In the genomic region with DNA sequence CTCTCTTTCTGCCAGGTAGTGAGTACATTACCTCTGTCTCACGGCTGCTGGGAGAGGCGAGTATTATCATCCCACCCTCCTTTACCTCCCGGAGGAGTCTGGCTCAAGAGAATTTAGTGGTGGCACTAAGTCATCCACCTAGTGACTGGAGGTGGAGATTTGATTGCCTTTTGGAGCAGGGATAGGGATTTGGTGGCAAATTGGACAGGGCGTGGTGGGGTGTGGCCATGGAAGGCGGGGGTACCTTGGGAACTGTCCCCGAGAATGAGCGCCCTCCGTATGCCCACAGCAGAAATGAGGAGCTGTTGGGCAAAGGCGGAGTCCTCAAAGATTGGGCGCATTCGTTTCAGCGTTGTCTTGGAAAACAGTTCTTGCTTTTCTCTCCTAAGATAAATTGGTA, we compare ENCODE assay signal across 8 cellular contexts. TPM values are rescaled to one million over a fixed set of nuclear protein-coding genes. Genes with fewer than 3 reads are reported as not detected.
DNase-seq lines count a peak whose midpoint lies in the region; ATAC-seq, FAIRE-seq and TF ChIP-seq lines count a peak whose summit lies in the region.

No MANE protein-coding gene starts in this region.

- no peaks in the 10 kb centered on the region for H3K9me3 Mint-ChIP-seq in astrocyte (ENCODE audit: unreplicated experiment)

- H3K4me1 ChIP-seq in astrocyte (ENCODE audit: insufficient read depth, low read length), result peaks cover 19% of the 10 kb centered on the region
- H3K4me1 ChIP-seq in right lobe of liver, result no peaks in the 10 kb centered on the region
- peaks cover 0 to 19% (median 11%) of the 10 kb centered on the region in 4 donors for H3K4me1 ChIP-seq in tibial nerve

- peak overlapping the region; percentile 93 for H2AFZ ChIP-seq in astrocyte (ENCODE audit: low read depth, low read length)

- TF ChIP-seq CTCF in AG04450 (IDR thresholded peaks at IDR 0.05; ENCODE audit: low read depth, low read length), result no peak
- no peak for TF ChIP-seq CTCF in astrocyte (IDR thresholded peaks at IDR 0.05; ENCODE audit: insufficient read depth, low read depth, low read length)
- no peak for TF ChIP-seq CTCF in right lobe of liver (IDR thresholded peaks at IDR 0.05)
- no peak for TF ChIP-seq CTCF in tibial nerve (IDR thresholded peaks at IDR 0.05)

- no peaks in the 10 kb centered on the region for H3K36me3 ChIP-seq in astrocyte (ENCODE audit: insufficient read depth, low read length)
- no peaks in the 10 kb centered on the region for H3K36me3 ChIP-seq in right lobe of liver
- peaks cover 0 to 10% (median 0%) of the 10 kb centered on the region in 3 donors for H3K36me3 ChIP-seq in tibial nerve

- TF ChIP-seq EP300 in tibial nerve (IDR thresholded peaks at IDR 0.05), result no peak

- peak overlapping the region; percentile 94 for H3K9ac ChIP-seq in astrocyte (ENCODE audit: low read length)

- H3K4me3 ChIP-seq in AG04450 (ENCODE audit: low read depth, low read length) (peak overlapping the region; percentile 82), astrocyte (ENCODE audit: insufficient read depth, low read depth, low read length) (peak overlapping the region; percentile 90), right lobe of liver (peak overlapping the region; percentile 69 to 94 (median 84)), tibial nerve (peak overlapping the region; percentile 65 to 91 (median 70))

- peak overlapping the region; percentile 96 for H3K4me2 ChIP-seq in astrocyte (ENCODE audit: low read length)

- H3K27me3 ChIP-seq in AG04450 (ENCODE audit: control insufficient read depth, insufficient read depth, low read length), result peaks cover 3% of the 10 kb centered on the region
- no peaks in the 10 kb centered on the region for H3K27me3 ChIP-seq in astrocyte (ENCODE audit: insufficient read depth, low read length)
- no peaks in the 10 kb centered on the region for H3K27me3 ChIP-seq in right lobe of liver
- H3K27me3 ChIP-seq in tibial nerve, result no peaks in the 10 kb centered on the region

- TF ChIP-seq POLR2A in right lobe of liver (IDR thresholded peaks at IDR 0.05) (no peak), tibial nerve (IDR thresholded peaks at IDR 0.05) (no peak)

- H3K9me3 ChIP-seq in AG04450 (ENCODE audit: control insufficient read depth, insufficient read depth, low read length) (no peaks in the 10 kb centered on the region; the same call in 1 of the 2 replicates), astrocyte (ENCODE audit: insufficient read depth, low read depth, low read length) (no peaks in the 10 kb centered on the region), right lobe of liver (no peaks in the 10 kb centered on the region), tibial nerve (no peaks in the 10 kb centered on the region)

- peak overlapping the region; percentile 71 for H3K27ac Mint-ChIP-seq in astrocyte (ENCODE audit: unreplicated experiment)

- 23% methylated on average over 7 of the region's 12 CpGs for WGBS in right lobe of liver (ENCODE audit: insufficient coverage, low coverage, low lambda C conversion rate, missing lambda C conversion rate)
- WGBS in tibial nerve, 2 donors, result 12 to 18% methylated on average over 12 of the region's 12 CpGs

- peak overlapping the region; percentile 91 for H3K4me3 Mint-ChIP-seq in astrocyte (ENCODE audit: unreplicated experiment)

- no peak for DNase-seq in AG04450 (ENCODE audit: low read depth, low spot score)
- DNase-seq in astrocyte (ENCODE audit: low read depth), result no peak
- no peak for DNase-seq in right lobe of liver
- no peak for DNase-seq in tibial nerve (ENCODE audit: low spot score in 2 of 2)
- DNase-seq in putamen (ENCODE audit: low spot score), result no peak

- CTCF ChIA-PET in AG04450 (lab: Charles Lee), result no interaction called here

- H3K4me1 Mint-ChIP-seq in astrocyte (ENCODE audit: low read depth, unreplicated experiment), result peaks cover 7% of the 10 kb centered on the region

- POLR2A ChIA-PET in AG04450 (lab: Yijun Ruan, JAX), result interaction anchor here (1.3 kb wide), 1 partner anchor 67 kb away, joined by 9 read pairs; a partner anchor contains a TSS

- peak overlapping the region; percentile 81 for H3K27ac ChIP-seq in AG04450 (ENCODE audit: low read depth, low read length)
- H3K27ac ChIP-seq in astrocyte (ENCODE audit: low read depth, low read length), result peak overlapping the region; percentile 91
- peak overlapping the region; percentile 57 to 81 (median 81) for H3K27ac ChIP-seq in right lobe of liver
- H3K27ac ChIP-seq in tibial nerve, result peak overlapping the region; percentile 86 to 99 (median 92)

- peaks cover 2% of the 10 kb centered on the region for H3K36me3 Mint-ChIP-seq in astrocyte (ENCODE audit: low read depth, unreplicated experiment)

- H3K27me3 Mint-ChIP-seq in astrocyte (ENCODE audit: low read depth, unreplicated experiment), result no peaks in the 10 kb centered on the region

- ATAC-seq in HG03139 (IDR thresholded peaks at IDR 0.05; ENCODE audit: unreplicated experiment), result peak; percentile 3
- no peak for ATAC-seq in right lobe of liver
- ATAC-seq in HG03521 (IDR thresholded peaks at IDR 0.05; ENCODE audit: unreplicated experiment), result no peak
- no peak for ATAC-seq in GM21619 (IDR thresholded peaks at IDR 0.05; ENCODE audit: unreplicated experiment)

- H3K79me2 ChIP-seq in astrocyte (ENCODE audit: insufficient read depth, low read length), result peaks cover 8% of the 10 kb centered on the region

- no peaks in the 10 kb centered on the region for H4K20me1 ChIP-seq in astrocyte (ENCODE audit: insufficient read depth, low read length)

- no peak for FAIRE-seq in astrocyte (lab: Jason Lieb, UNC)

- intact Hi-C loops in right lobe of liver (cut with DNase I), result loop anchor here in 1 of 2 donors (10.0 kb wide), 1 partner anchor 66 kb away; a partner anchor contains a TSS

RNA-seq across cellular contexts. Expression of a gene that starts 32.1 kb away (rescaled TPM):
- 232 and 288 TPM in 2 replicates for polyA plus RNA-seq in AG04450 (2011; rRNA removed)
- polyA minus RNA-seq in AG04450 (2011; rRNA and poly(A)+ RNA removed), result 36.7 and 70.9 TPM in 2 replicates
- total RNA-seq in astrocyte, result 259 and 272 TPM in 2 replicates
- 10 to 100 TPM; 34.6 to 71.6 (median 63.9) TPM for total RNA-seq in right lobe of liver
- 10 to 100 TPM; 58.4 to 82.2 (median 59.6) TPM for total RNA-seq in tibial nerve
